ENCODE assay signal across 8 cellular contexts in the genomic region with DNA sequence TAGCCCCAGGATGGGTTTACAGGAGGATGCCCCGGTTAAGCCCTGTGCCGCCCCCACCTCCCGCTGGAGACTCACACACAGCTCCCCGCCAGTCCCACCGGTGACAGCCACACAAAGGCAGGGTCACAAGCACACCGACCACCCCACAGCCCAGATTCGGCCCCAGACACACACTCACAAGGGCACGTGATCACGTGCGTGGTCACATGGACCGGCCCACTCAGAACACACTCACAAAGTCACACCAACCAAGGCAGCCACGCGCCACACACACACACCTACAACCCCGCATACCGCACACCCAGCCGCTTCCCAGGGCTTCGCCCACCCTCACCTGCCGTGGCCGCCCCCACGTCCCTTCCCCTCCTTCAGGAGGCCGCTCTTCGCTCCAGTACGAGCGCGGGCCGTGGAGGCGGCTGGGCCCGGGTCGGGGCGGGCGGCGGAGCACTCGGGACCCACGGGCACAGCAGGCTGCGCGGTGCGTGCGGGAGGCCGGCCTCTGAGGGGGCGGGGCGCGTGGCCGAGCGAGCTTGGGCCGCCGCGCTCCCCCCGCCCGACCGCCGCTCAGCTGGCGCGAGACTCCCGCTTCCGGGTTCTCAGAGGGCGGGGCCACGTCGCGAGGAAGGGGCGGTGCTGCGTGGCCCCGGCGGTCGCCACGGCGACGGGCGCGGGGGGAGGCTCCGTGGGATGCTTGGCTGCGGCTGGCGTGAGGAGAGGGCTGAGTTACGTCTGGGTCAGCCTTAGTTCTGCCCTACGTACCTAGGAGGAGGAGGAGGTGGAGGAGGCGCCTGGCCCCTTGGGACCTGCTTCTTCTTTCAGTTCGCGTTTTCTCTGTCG. TPM values are rescaled to one million over a fixed set of nuclear protein-coding genes. Genes with fewer than 3 reads are reported as not detected.
DNase-seq lines count a peak whose midpoint lies in the region; ATAC-seq, FAIRE-seq and TF ChIP-seq lines count a peak whose summit lies in the region.

SPG21 (minus strand) TSS at position 584 of the 837 bp plus-strand sequence. CDS start 6,345 bp downstream, outside the sequence.

- FAIRE-seq in kidney (lab: Jason Lieb, UNC): no peak

- TF ChIP-seq CTCF in kidney (IDR thresholded peaks at IDR 0.05; ENCODE audit: borderline replicate concordance, extremely low read depth, insufficient read depth): no peak

- peak within 1 kb of the TSS; percentile 74 to 93 for H3K4me3 ChIP-seq in kidney (ENCODE audit: low read length in 2 of 2)

- peaks cover 0 to 2% of the 10 kb centered on the region in 2 donors for H3K4me1 ChIP-seq in kidney (ENCODE audit: control insufficient read depth in 1 of 2, insufficient read depth in 1 of 2, low read depth in 1 of 2, low read length in 2 of 2)

- H3K9me3 ChIP-seq in kidney (ENCODE audit: control insufficient read depth in 1 of 2, low read length in 2 of 2): no peaks in the 10 kb centered on the region

- peak; percentile 97 for ATAC-seq in HG03439 (IDR thresholded peaks at IDR 0.05; ENCODE audit: unreplicated experiment)

- H3K36me3 ChIP-seq in kidney (ENCODE audit: control insufficient read depth in 1 of 2, insufficient read depth in 2 of 2, low read length in 2 of 2): no peaks in the 10 kb centered on the region

- H3K27ac ChIP-seq in kidney (ENCODE audit: low read depth in 2 of 2, low read length in 2 of 2): peak within 1 kb of the TSS; percentile 95 to 96

- H3K9ac ChIP-seq in kidney (ENCODE audit: low read length in 2 of 2): peak within 1 kb of the TSS; percentile 44 to 77

- intact Hi-C loops in kidney (cut with DNase I): no loop called here

- DNase-seq in Ammon's horn (ENCODE audit: low spot score) (peak; percentile 97), GM19238 (ENCODE audit: insufficient read length, low spot score) (peak; percentile 88), NCI-H510A (lab: John Stamatoyannopoulos, UW) (peak; percentile 59), cerebellum (ENCODE audit: low spot score) (peak; percentile 96), kidney (peak; percentile 97)
- DNase-seq in activated CD4-positive, alpha-beta T cell treated with anti-CD3 and anti-CD28 coated beads for 1 hour: peak; percentile 82
- peak; percentile 78 to 88 for DNase-seq in stimulated activated CD4-positive, alpha-beta T cell treated with anti-CD3 and anti-CD28 coated beads, Interleukin-15, amount 100 ng/mL, for 1 hour (ENCODE audit: low read depth in 1 of 2, low spot score in 1 of 2)

RNA-seq across cellular contexts. Expression of gene SPG21, which starts in this region (rescaled TPM):
- 47.4 TPM for total RNA-seq in cerebellum
- 82.8 TPM for total RNA-seq in kidney
- polyA plus RNA-seq in kidney (ENCODE audit: insufficient read depth, low read depth, low replicate concordance): 115 TPM

Comparison
In these comparisons a context has a peak if more than half of its experiments do, and no peak if none do; other contexts are left out.
1. Peak in every context shown above with its lines: DNase-seq, ATAC-seq, H3K4me3 ChIP-seq and H3K27ac ChIP-seq.